In genomic region chr22:29061773-29062172, GRCh38 we compare ENCODE assay signal across 1 cellular context.
TF ChIP-seq lines count a peak whose summit lies in the region.

C22orf31 (minus strand) TSS chr22:29061831; CDS start chr22:29061792, 39 bp downstream.

TF ChIP-seq in H1, 55 proteins besides CTCF, POLR2A, EP300 and RAD21 (continued from another document):
- TF ChIP-seq JUN (IDR thresholded peaks at IDR 0.05; ENCODE audit: low read depth, low read length) = no peak
- TF ChIP-seq CHD1 (IDR thresholded peaks at IDR 0.05; ENCODE audit: low read depth, low read length) = no peak
- TF ChIP-seq SP4 (IDR thresholded peaks at IDR 0.05; ENCODE audit: low read length) = no peak
- TF ChIP-seq BCL11A (IDR thresholded peaks at IDR 0.05; ENCODE audit: low read depth in 2 of 2, low read length in 2 of 2) = no peak
